Comparison of ENCODE assay signal across 8 cellular contexts in genomic region chr22:37608477-37609239, GRCh38. TPM values are rescaled to one million over a fixed set of nuclear protein-coding genes. Genes with fewer than 3 reads are reported as not detected.
DNase-seq lines count a peak whose midpoint lies in the region; ATAC-seq and TF ChIP-seq lines count a peak whose summit lies in the region.

TSS of gene GGA1 (plus strand) at chr22:37608834. CDS start at chr22:37608861, 27 bp downstream.

- TF ChIP-seq RAD21 in Ishikawa (IDR thresholded peaks at IDR 0.05; ENCODE audit: low read depth) = no peak

- H3K4me1 ChIP-seq in mononuclear cell (ENCODE audit: insufficient read depth, low read length) = peaks cover 59% of the 10 kb centered on the region

- ATAC-seq in GM21576 (IDR thresholded peaks at IDR 0.05; ENCODE audit: unreplicated experiment) = peak; percentile 70

- DNase-seq in DMS114 treated with DMSO at 0.1 percent for 48 hours (lab: John Stamatoyannopoulos, UW; ENCODE audit: unreplicated experiment) (peak; percentile 92), OCI-M2 (lab: John Stamatoyannopoulos, UW; ENCODE audit: unreplicated experiment) (peak; percentile 68), activated T-cell treated with anti-CD3 and anti-CD28 coated beads for 4 hours (peak; percentile 93), epidermal melanocyte (ENCODE audit: insufficient read length, low spot score) (peak; percentile 95)
- peak; percentile 92 for DNase-seq in stimulated activated CD8-positive, alpha-beta memory T cell treated with anti-CD3 and anti-CD28 coated beads, Interleukin-2, amount 100 ng/mL, for 48 hours (ENCODE audit: low read depth in 2 of 2)

- H3K27me3 ChIP-seq in mononuclear cell (ENCODE audit: insufficient read depth, low read length) = no peaks in the 10 kb centered on the region

- no peaks in the 10 kb centered on the region for H3K9me3 ChIP-seq in mononuclear cell (ENCODE audit: low read depth, low read length)

- no peak for TF ChIP-seq EP300 in Ishikawa (IDR thresholded peaks at IDR 0.05; ENCODE audit: borderline replicate concordance)

- peak within 1 kb of the TSS; percentile 83 for H3K4me3 ChIP-seq in mononuclear cell (ENCODE audit: low read length)

TF ChIP-seq in Ishikawa, 13 proteins besides CTCF, POLR2A, EP300 and RAD21:
- peak; percentile 57; the same call in 1 of the 2 replicates for TF ChIP-seq FOXM1 (IDR thresholded peaks at IDR 0.05; ENCODE audit: borderline replicate concordance, low read depth)
- peak; percentile 85 for TF ChIP-seq MAX (IDR thresholded peaks at IDR 0.05)
- peak; percentile 56 for TF ChIP-seq TAF1 (IDR thresholded peaks at IDR 0.05; ENCODE audit: low read depth)
- TF ChIP-seq TCF12 (IDR thresholded peaks at IDR 0.05; ENCODE audit: low read depth) = peak; percentile 65; the same call in 1 of the 2 replicates
- TF ChIP-seq REST (IDR thresholded peaks at IDR 0.05; ENCODE audit: low read depth) = no peak
- peak; percentile 81 for TF ChIP-seq YY1 (IDR thresholded peaks at IDR 0.05; ENCODE audit: low read depth)
- TF ChIP-seq NFIC (IDR thresholded peaks at IDR 0.05) = no peak
- TF ChIP-seq CREB1 (IDR thresholded peaks at IDR 0.05; ENCODE audit: low read depth) = peak; percentile 85
- TF ChIP-seq USF1 (IDR thresholded peaks at IDR 0.05) = no peak
- TF ChIP-seq ZBTB7A (IDR thresholded peaks at IDR 0.05; ENCODE audit: low read depth) = peak; percentile 98
- no peak for TF ChIP-seq CEBPB (IDR thresholded peaks at IDR 0.05)
- TF ChIP-seq TEAD4 (IDR thresholded peaks at IDR 0.05) = 0 out of 2 replicates have a peak, but pooled peaks have one; percentile 7
- peak; percentile 50 for TF ChIP-seq EGR1 (IDR thresholded peaks at IDR 0.05)

RNA-seq across cellular contexts. Expression of gene GGA1, which starts in this region (rescaled TPM):
- 60.8 TPM for total RNA-seq in mononuclear cell

Comparison
In these comparisons a context has a peak if more than half of its experiments do, and no peak if none do; other contexts are left out.
1. Peak in every context shown above with its lines: DNase-seq, ATAC-seq and H3K4me3 ChIP-seq.